Comparison of ENCODE assay signal across 8 cellular contexts in the genomic region with DNA sequence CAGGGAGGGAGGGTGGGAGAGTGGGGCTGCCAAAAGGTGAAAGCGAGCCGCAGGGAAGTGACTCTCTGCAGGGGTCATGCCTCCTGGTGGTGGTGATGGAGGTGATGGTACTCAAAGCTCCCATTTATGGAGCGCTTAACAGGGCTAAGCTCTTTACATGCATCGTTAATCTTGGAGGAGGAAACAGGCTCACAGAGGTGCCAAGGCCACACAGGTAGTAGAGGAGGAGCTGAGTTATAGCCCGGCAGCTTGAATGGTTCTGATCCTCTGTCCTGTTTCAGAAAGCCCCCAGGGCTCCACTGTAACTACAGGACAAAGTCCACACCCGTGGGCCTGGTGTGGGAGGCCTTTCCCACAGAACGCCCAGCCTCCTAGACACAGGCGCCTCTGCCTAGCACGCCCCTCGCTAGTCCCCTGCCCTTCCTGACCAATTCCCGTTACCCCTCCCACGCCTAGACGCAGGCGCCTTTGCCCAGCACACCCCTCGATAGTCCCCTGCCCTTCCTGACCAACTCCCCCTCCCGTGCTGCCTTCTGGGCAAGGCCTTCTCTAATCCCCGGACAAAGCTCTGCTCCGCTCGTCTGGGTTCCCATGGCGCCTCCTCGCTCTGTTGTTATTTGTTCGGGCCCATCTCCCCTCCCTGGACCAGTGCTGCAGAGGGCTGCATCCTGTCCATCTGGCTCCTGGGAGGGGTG. TPM values are rescaled to one million over a fixed set of nuclear protein-coding genes. Genes with fewer than 3 reads are reported as not detected.
A peak's percentile ranks its signal among the peaks of the same experiment; 100 is the strongest.
DNase-seq lines count a peak whose midpoint lies in the region; ATAC-seq, FAIRE-seq and TF ChIP-seq lines count a peak whose summit lies in the region.
"Had no signal": no experiment of that assay in that cellular context is flagged by ENCODE, and none has a peak within 500 bp of the region (broad histone marks: within the 10 kb centered on the region; RNA-seq: fewer than 3 reads in every experiment).

No MANE protein-coding gene starts in this region.

- no peak for DNase-seq in GM18507 (ENCODE audit: extremely low spot score, insufficient read length, low read depth)
- DNase-seq in NCI-H2196 treated with DMSO at 0.1 percent for 48 hours (lab: John Stamatoyannopoulos, UW; ENCODE audit: unreplicated experiment): peak; percentile 63
- DNase-seq in H1 (ENCODE audit: low read depth in 1 of 2, low spot score in 2 of 2): no peak
- DNase-seq in retina: peak; percentile 61
- DNase-seq in NCI-H1436 (lab: John Stamatoyannopoulos, UW): no peak
- DNase-seq: NCI-H1105 treated with DMSO at 0.1 percent for 48 hours had no signal

- no peak overlapping the region; a peak in 1 of 7 replicates for H3K9ac ChIP-seq in H1 (replicated peaks in 1 of 4; ENCODE audit: extremely low read depth in 1 of 4, low read depth in 3 of 4, low read length in 3 of 4)

- ATAC-seq in HG03439 (IDR thresholded peaks at IDR 0.05; ENCODE audit: unreplicated experiment) (no peak), GM21619 (IDR thresholded peaks at IDR 0.05; ENCODE audit: unreplicated experiment) (no peak)

- no peak overlapping the region for H2BK12ac ChIP-seq in H1 (ENCODE audit: low read depth, low read length)

- TF ChIP-seq CTCF in H1 (IDR thresholded peaks at IDR 0.05; ENCODE audit: control extremely low read depth in 1 of 3, insufficient read depth in 1 of 3, low read depth in 1 of 3, low read length in 3 of 3): no peak

- no peak overlapping the region for H3K4me3 ChIP-seq in H1 (ENCODE audit: extremely low read depth in 1 of 4, insufficient read depth in 2 of 4, low read depth in 3 of 4, low read length in 4 of 4)

- POLR2A ChIA-PET in H1 (lab: Charles Lee; ENCODE audit: partially characterized antibody): interaction anchor here (0.7 to 8.4 kb wide), 9 partner anchors 9 to 46 kb away, joined by 3 to 70 read pairs (median 3); a partner anchor contains a TSS

- no peak overlapping the region for H3K4ac ChIP-seq in H1 (replicated peaks; ENCODE audit: insufficient read length, low read depth, low read length)

- H3K23me2 ChIP-seq in H1 (ENCODE audit: low read depth, low read length): no peaks in the 10 kb centered on the region

- no peaks in the 10 kb centered on the region for H3K27me3 ChIP-seq in H1 (replicated peaks in 1 of 4; ENCODE audit: control insufficient read depth in 3 of 4, extremely low read depth in 1 of 4, insufficient read depth in 3 of 4, low read length in 3 of 4)

- no peak overlapping the region for H2BK15ac ChIP-seq in H1 (ENCODE audit: low read length)

- H3K56ac ChIP-seq in H1 (replicated peaks; ENCODE audit: insufficient read length, low read depth, low read length): no peak overlapping the region

- no peak for TF ChIP-seq POLR2A in H1 (IDR thresholded peaks at IDR 0.05; ENCODE audit: control extremely low read depth in 1 of 2, low read depth in 2 of 2, low read length in 2 of 2)

- H3K9me3 ChIP-seq in H1 (ENCODE audit: insufficient read depth in 2 of 2, low read depth in 1 of 2, low read length in 1 of 2): no peaks in the 10 kb centered on the region

- H4K5ac ChIP-seq in H1 (ENCODE audit: insufficient read length, low read depth, low read length): no peak overlapping the region

- H4K91ac ChIP-seq in H1 (replicated peaks; ENCODE audit: insufficient read length, low read length): no peak overlapping the region

- WGBS in H1 (ENCODE audit: extremely low coverage in 1 of 2, insufficient coverage in 1 of 2, insufficient read length in 1 of 2, insufficient replicate concordance in 2 of 2, low coverage in 1 of 2, low lambda C conversion rate in 2 of 2, missing lambda C conversion rate in 1 of 2), 2 experiments: 87% methylated on average over 18 of the region's 22 CpGs; no CpG with 5 or more reads in 1 of the 2 experiments

- no peak overlapping the region for H4K8ac ChIP-seq in H1 (ENCODE audit: extremely low read depth, insufficient read depth, low read length)

- no peak overlapping the region for H3K23ac ChIP-seq in H1 (ENCODE audit: insufficient read length)

- H3K4me2 ChIP-seq in H1 (ENCODE audit: insufficient read depth in 1 of 2, low read depth in 2 of 2, low read length in 2 of 2): peak overlapping the region in 1 of 2 experiments; percentile 8; a peak in 1 of 4 replicates

- H3K18ac ChIP-seq in H1 (ENCODE audit: extremely low read depth, low read length): no peak overlapping the region

- no peak overlapping the region for H3K27ac ChIP-seq in H1 (ENCODE audit: low read depth, low read length)

- peaks cover 53 to 58% of the 10 kb centered on the region in 2 experiments for H4K20me1 ChIP-seq in H1 (replicated peaks in 1 of 2; ENCODE audit: control insufficient read depth in 1 of 2, insufficient read depth in 2 of 2, low read length in 2 of 2)

- no peak overlapping the region for H2BK20ac ChIP-seq in H1 (ENCODE audit: low read length)

- TF ChIP-seq RAD21 in H1 (IDR thresholded peaks at IDR 0.05 in 1 of 2, conservative IDR thresholded peaks at IDR 0.05 in 1 of 2; ENCODE audit: low read depth in 2 of 2, low read length in 2 of 2): no peak

- H3K14ac ChIP-seq in H1 (ENCODE audit: insufficient read length): no peak overlapping the region

- H3K79me1 ChIP-seq in H1 (ENCODE audit: low read depth, low read length): peaks cover 56% of the 10 kb centered on the region

- no peaks in the 10 kb centered on the region; a peak in 2 of 8 replicates for H3K36me3 ChIP-seq in H1 (ENCODE audit: control insufficient read depth in 2 of 4, insufficient read depth in 4 of 4, low read length in 3 of 4)

- no peak for TF ChIP-seq EP300 in H1 (IDR thresholded peaks at IDR 0.05; ENCODE audit: borderline replicate concordance in 1 of 2, low read depth in 2 of 2, low read length in 2 of 2)

- H2AFZ ChIP-seq in H1 (ENCODE audit: low read length): no peak overlapping the region

- H2BK5ac ChIP-seq in H1 (ENCODE audit: low read depth, low read length): no peak overlapping the region

- peak overlapping the region; percentile 53; the same call in 1 of the 2 replicates for H2AK5ac ChIP-seq in H1 (ENCODE audit: low read depth, low read length)

- CTCF ChIA-PET in H1 (lab: Charles Lee; ENCODE audit: partially characterized antibody): interaction anchor here (1.0 to 8.3 kb wide), 10 partner anchors 9 to 146 kb away, joined by 3 to 57 read pairs (median 4); no protein-coding TSS in a partner anchor

- peaks cover 0 to 22% (median 7%) of the 10 kb centered on the region in 4 experiments; a peak in 6 of 7 replicates for H3K4me1 ChIP-seq in H1 (replicated peaks in 1 of 4; ENCODE audit: control insufficient read depth in 3 of 4, insufficient read depth in 4 of 4, low read length in 3 of 4)

- FAIRE-seq in GM18507 (lab: Jason Lieb, UNC): peak; percentile 76
- no peak for FAIRE-seq in H1 (lab: Jason Lieb, UNC)

- no peak overlapping the region for H2BK120ac ChIP-seq in H1 (replicated peaks; ENCODE audit: low read depth, low read length)

- H3K79me2 ChIP-seq in H1 (ENCODE audit: control insufficient read depth in 1 of 2, insufficient read depth in 2 of 2, low read length in 2 of 2): peaks cover 8 to 89% of the 10 kb centered on the region in 2 experiments

TF ChIP-seq in H1, 55 proteins besides CTCF, POLR2A, EP300 and RAD21 (continues in another document):
- no peak for TF ChIP-seq GTF2F1 (IDR thresholded peaks at IDR 0.05; ENCODE audit: borderline replicate concordance, low read depth, low read length)
- TF ChIP-seq SRF (IDR thresholded peaks at IDR 0.05; ENCODE audit: low read depth, low read length): no peak
- TF ChIP-seq SIX5 (IDR thresholded peaks at IDR 0.05; ENCODE audit: low read depth, low read length): no peak
- TF ChIP-seq SIRT6 (IDR thresholded peaks at IDR 0.05; ENCODE audit: low read length): no peak

RNA-seq across cellular contexts. Expression of a gene that starts 10.8 kb away (rescaled TPM):
- 25.7 and 27.0 TPM in 2 replicates for total RNA-seq in H1 (2021; fragmentation: NEBNext Ultra II Directional; extraction: Animal tissue kit (Norgen Biotek cat#: 25700))
- 14.6 and 22.5 TPM in 2 replicates for polyA plus RNA-seq in H1 (2011; rRNA removed)
- polyA plus RNA-seq in H1 (2011; cell fraction: cytosol; rRNA removed): 23.0 TPM
- 71.7 TPM for polyA plus RNA-seq in H1 (2011; cell fraction: nucleus; rRNA removed)
- polyA plus RNA-seq in H1 (2012, experiment 1 of 2): 22.9 to 30.5 TPM (median 24.6 TPM) in 4 replicates
- 16.5 TPM for polyA plus RNA-seq in H1 (2012, experiment 2 of 2)
- 12.6 TPM for polyA plus RNA-seq in H1 (2013, experiment 1 of 2)
- polyA plus RNA-seq in H1 (2013, experiment 2 of 2): 11.6 TPM
- 7.8 and 11.9 TPM in 2 replicates for polyA minus RNA-seq in H1 (2011; rRNA and poly(A)+ RNA removed)
- polyA minus RNA-seq in H1 (2011; cell fraction: cytosol; rRNA and poly(A)+ RNA removed): 16.8 TPM
- 25.7 TPM for polyA minus RNA-seq in H1 (2011; cell fraction: nucleus; rRNA and poly(A)+ RNA removed)

RNA-seq across cellular contexts. Expression of a gene that starts 24.7 kb away (rescaled TPM):
- 48.0 and 48.5 TPM in 2 replicates for total RNA-seq in H1 (2021; fragmentation: NEBNext Ultra II Directional; extraction: Animal tissue kit (Norgen Biotek cat#: 25700))
- polyA plus RNA-seq in H1 (2011; rRNA removed): 91.6 and 113 TPM in 2 replicates
- 68.0 TPM for polyA plus RNA-seq in H1 (2011; cell fraction: cytosol; rRNA removed)
- polyA plus RNA-seq in H1 (2011; cell fraction: nucleus; rRNA removed): 71.1 TPM
- 40.4 to 54.4 TPM (median 47.9 TPM) in 4 replicates for polyA plus RNA-seq in H1 (2012, experiment 1 of 2)
- polyA plus RNA-seq in H1 (2012, experiment 2 of 2): 86.0 TPM
- 32.3 TPM for polyA plus RNA-seq in H1 (2013, experiment 1 of 2)
- polyA plus RNA-seq in H1 (2013, experiment 2 of 2): 33.2 TPM
- 18.7 and 22.3 TPM in 2 replicates for polyA minus RNA-seq in H1 (2011; rRNA and poly(A)+ RNA removed)
- 29.5 TPM for polyA minus RNA-seq in H1 (2011; cell fraction: cytosol; rRNA and poly(A)+ RNA removed)
- 26.8 TPM for polyA minus RNA-seq in H1 (2011; cell fraction: nucleus; rRNA and poly(A)+ RNA removed)

RNA-seq across cellular contexts. Expression of a gene that starts 27.5 kb away (rescaled TPM):
- total RNA-seq in H1 (2021; fragmentation: NEBNext Ultra II Directional; extraction: Animal tissue kit (Norgen Biotek cat#: 25700)): 6.8 and 7.5 TPM in 2 replicates
- polyA plus RNA-seq in H1 (2011; rRNA removed): 2.7 and 6.4 TPM in 2 replicates
- 2.3 TPM for polyA plus RNA-seq in H1 (2011; cell fraction: cytosol; rRNA removed)
- polyA plus RNA-seq in H1 (2011; cell fraction: nucleus; rRNA removed): 6.4 TPM
- 3.2 to 8.2 TPM (median 7.6 TPM) in 4 replicates for polyA plus RNA-seq in H1 (2012, experiment 1 of 2)
- polyA plus RNA-seq in H1 (2012, experiment 2 of 2): 7.1 TPM
- 6.4 TPM for polyA plus RNA-seq in H1 (2013, experiment 1 of 2)
- 6.2 TPM for polyA plus RNA-seq in H1 (2013, experiment 2 of 2)
- polyA minus RNA-seq in H1 (2011; rRNA and poly(A)+ RNA removed): 1.1 TPM in 2 replicates
- 7.6 TPM for polyA minus RNA-seq in H1 (2011; cell fraction: cytosol; rRNA and poly(A)+ RNA removed)
- 8.8 TPM for polyA minus RNA-seq in H1 (2011; cell fraction: nucleus; rRNA and poly(A)+ RNA removed)

RNA-seq across cellular contexts. Expression of a gene that starts 57.0 kb away (rescaled TPM):
- 0.38 and 0.39 TPM in 2 replicates for total RNA-seq in H1 (2021; fragmentation: NEBNext Ultra II Directional; extraction: Animal tissue kit (Norgen Biotek cat#: 25700))
- 0.30 and 0.55 TPM in 2 replicates for polyA plus RNA-seq in H1 (2011; rRNA removed)
- polyA plus RNA-seq in H1 (2011; cell fraction: cytosol; rRNA removed): 0.69 TPM
- 0.73 TPM for polyA plus RNA-seq in H1 (2011; cell fraction: nucleus; rRNA removed)
- 0.22 to 0.24 TPM (median 0.23 TPM) in 3 of 4 replicates, not detected in the other for polyA plus RNA-seq in H1 (2012, experiment 1 of 2)
- polyA plus RNA-seq in H1 (2012, experiment 2 of 2): 0.20 TPM
- polyA plus RNA-seq in H1 (2013, experiment 1 of 2): 0.22 TPM
- polyA plus RNA-seq in H1 (2013, experiment 2 of 2): 0.26 TPM
- polyA minus RNA-seq in H1 (2011; rRNA and poly(A)+ RNA removed): 0.22 and 0.32 TPM in 2 replicates
- not detected for polyA minus RNA-seq in H1 (2011; cell fraction: cytosol; rRNA and poly(A)+ RNA removed)
- polyA minus RNA-seq in H1 (2011; cell fraction: nucleus; rRNA and poly(A)+ RNA removed): 0.80 TPM

Comparison
In these comparisons a context has a peak if more than half of its experiments do, and no peak if none do; other contexts are left out.
1. DNase-seq: peak in NCI-H2196 treated with DMSO at 0.1 percent for 48 hours (single experiment) and retina (single experiment); none in GM18507 (single experiment), H1 (0 of 2) and NCI-H1436 (single experiment).